In the genomic region with DNA sequence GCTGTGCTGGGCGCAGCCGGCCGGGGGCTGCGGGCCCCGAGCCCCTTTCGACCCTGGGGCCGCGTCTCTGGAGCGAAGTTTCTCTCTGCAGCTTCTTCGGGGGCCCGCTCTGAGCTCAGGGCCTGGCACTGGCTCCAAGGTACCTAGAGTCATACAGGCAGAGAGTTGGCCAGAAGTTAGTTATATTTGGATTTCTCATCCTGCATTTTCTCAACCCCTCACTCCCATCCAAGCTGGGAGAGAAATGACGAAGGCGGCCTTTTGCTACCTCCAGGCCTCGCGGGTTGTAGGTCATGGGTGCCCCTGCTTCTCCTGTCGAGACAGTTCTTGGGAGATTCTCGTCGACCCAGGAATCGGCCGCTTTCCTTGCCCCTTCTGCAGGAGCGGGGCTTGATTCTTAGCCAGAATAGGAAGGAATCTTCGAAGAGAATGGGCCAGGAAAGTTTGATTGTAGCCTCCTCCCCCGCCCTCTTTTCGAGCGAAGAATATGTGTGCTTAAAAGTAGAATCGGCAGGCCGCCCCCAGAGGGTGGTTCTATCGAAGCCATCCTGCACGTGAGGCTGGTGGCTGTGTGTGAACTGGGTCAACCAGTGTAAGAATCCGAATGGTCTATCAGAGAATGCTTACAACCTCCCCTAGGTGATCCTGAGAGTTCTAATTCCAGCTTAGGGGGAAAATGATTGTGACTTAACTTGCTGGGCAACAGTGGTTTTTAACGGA, we compare ENCODE assay signal across 8 cellular contexts. TPM values are rescaled to one million over a fixed set of nuclear protein-coding genes. Genes with fewer than 3 reads are reported as not detected.
DNase-seq lines count a peak whose midpoint lies in the region; ATAC-seq and TF ChIP-seq lines count a peak whose summit lies in the region.

No MANE protein-coding gene starts in this region.

- H3K4me1 ChIP-seq in thoracic aorta (ENCODE audit: control insufficient read depth in 1 of 2, low read depth in 2 of 2), result peaks cover 19 to 27% of the 10 kb centered on the region in 2 donors

- peak overlapping the region; percentile 80 for H3K4me2 ChIP-seq in SU-DHL-6 (ENCODE audit: low read depth, low read length, poor library complexity, severe bottlenecking)

- peak; percentile 19 for TF ChIP-seq POLR2A in GM18951 (IDR thresholded peaks at IDR 0.05; ENCODE audit: extremely low read depth, insufficient read depth, insufficient read length)

- peak overlapping the region; percentile 35 for H3K27ac Mint-ChIP-seq in central memory CD8-positive, alpha-beta T cell (ENCODE audit: low read depth)
- peak overlapping the region; percentile 91 for H3K27ac Mint-ChIP-seq in mesothelial cell of epicardium

- no peaks in the 10 kb centered on the region for H3K27me3 Mint-ChIP-seq in central memory CD8-positive, alpha-beta T cell
- no peaks in the 10 kb centered on the region for H3K27me3 Mint-ChIP-seq in mesothelial cell of epicardium (ENCODE audit: low read depth)

- in situ Hi-C loops in GM18951 (cut with MboI; ENCODE audit: low sequenced_read_pairs, unreplicated experiment), result no loop called here

- H3K4me3 ChIP-seq in SU-DHL-6 (ENCODE audit: insufficient read depth, low read length, poor library complexity, severe bottlenecking), result peak overlapping the region; percentile 85
- peak overlapping the region; percentile 93 for H3K4me3 ChIP-seq in thoracic aorta

- H3K36me3 ChIP-seq in SU-DHL-6 (ENCODE audit: low read length) (no peaks in the 10 kb centered on the region), thoracic aorta (no peaks in the 10 kb centered on the region)

- no peaks in the 10 kb centered on the region for H3K9me3 Mint-ChIP-seq in central memory CD8-positive, alpha-beta T cell
- H3K9me3 Mint-ChIP-seq in mesothelial cell of epicardium, result no peaks in the 10 kb centered on the region

- peaks cover 57% of the 10 kb centered on the region for H3K79me2 ChIP-seq in SU-DHL-6 (ENCODE audit: insufficient read depth, low read length)

- peak overlapping the region; percentile 83 for H3K4me3 Mint-ChIP-seq in central memory CD8-positive, alpha-beta T cell
- H3K4me3 Mint-ChIP-seq in mesothelial cell of epicardium, result peak overlapping the region; percentile 90

- H3K27ac ChIP-seq in SU-DHL-6 (ENCODE audit: low read depth, low read length), result peak overlapping the region; percentile 52
- peak overlapping the region; percentile 85 to 86 for H3K27ac ChIP-seq in thoracic aorta

- H4K20me1 ChIP-seq in SU-DHL-6 (ENCODE audit: low read depth, low read length), result no peaks in the 10 kb centered on the region

- no peak for DNase-seq in central memory CD8-positive, alpha-beta T cell (ENCODE audit: low spot score in 2 of 2)
- DNase-seq in mesothelial cell of epicardium (ENCODE audit: low spot score in 2 of 2, unreplicated experiment in 2 of 2), result no peak
- DNase-seq in thoracic aorta (ENCODE audit: low spot score), result no peak
- no peak for DNase-seq in HuH-7 (ENCODE audit: low spot score)

- peak overlapping the region; percentile 81 for H3K9ac ChIP-seq in SU-DHL-6 (ENCODE audit: low read length)

- H2AFZ ChIP-seq in SU-DHL-6 (ENCODE audit: low read depth, low read length, severe bottlenecking), result no peak overlapping the region

- TF ChIP-seq CTCF in SU-DHL-6 (IDR thresholded peaks at IDR 0.05; ENCODE audit: insufficient read depth, low read length, poor library complexity, severe bottlenecking) (no peak), mesothelial cell of epicardium (IDR thresholded peaks at IDR 0.05; ENCODE audit: unreplicated experiment) (no peak), thoracic aorta (IDR thresholded peaks at IDR 0.05) (no peak)

- H3K36me3 Mint-ChIP-seq in central memory CD8-positive, alpha-beta T cell (ENCODE audit: insufficient read depth), result peaks cover 11% of the 10 kb centered on the region
- no peaks in the 10 kb centered on the region for H3K36me3 Mint-ChIP-seq in mesothelial cell of epicardium

- H3K4me1 Mint-ChIP-seq in central memory CD8-positive, alpha-beta T cell, result peaks cover 34% of the 10 kb centered on the region
- peaks cover 47% of the 10 kb centered on the region for H3K4me1 Mint-ChIP-seq in mesothelial cell of epicardium

- H3K27me3 ChIP-seq in SU-DHL-6 (ENCODE audit: low read length) (no peaks in the 10 kb centered on the region), thoracic aorta (replicated peaks; ENCODE audit: insufficient read depth) (no peaks in the 10 kb centered on the region)

- H3K9me3 ChIP-seq in SU-DHL-6 (ENCODE audit: insufficient read depth, low read length) (no peaks in the 10 kb centered on the region), thoracic aorta (no peaks in the 10 kb centered on the region)

- H3K9me2 ChIP-seq in SU-DHL-6 (replicated peaks; ENCODE audit: insufficient read depth, low read length), result no peaks in the 10 kb centered on the region

- ATAC-seq in central memory CD8-positive, alpha-beta T cell (replicated peaks; ENCODE audit: extremely low read depth, poor library complexity, severe bottlenecking), result no peak
- ATAC-seq in thoracic aorta (ENCODE audit: insufficient number of reproducible peaks, low FRiP score, low read depth) (no peak), HG03025 (IDR thresholded peaks at IDR 0.05; ENCODE audit: low FRiP score, unreplicated experiment) (no peak), HG03520 (IDR thresholded peaks at IDR 0.05; ENCODE audit: unreplicated experiment) (no peak)

- peaks cover 23% of the 10 kb centered on the region for H3F3A ChIP-seq in SU-DHL-6 (ENCODE audit: insufficient read depth)

RNA-seq across cellular contexts. Expression of a gene that starts 0.8 kb away (rescaled TPM):
- total RNA-seq in mesothelial cell of epicardium (174 to 192 TPM (median 190 TPM) in 3 replicates), thoracic aorta (10 to 100 TPM; 49.1 to 63.1 TPM)

RNA-seq across cellular contexts. Expression of a gene that starts 22.5 kb away (rescaled TPM):
- total RNA-seq in mesothelial cell of epicardium (35.0 to 36.0 TPM (median 35.1 TPM) in 3 replicates), thoracic aorta (10 to 100 TPM; 26.0 to 26.8 TPM)

RNA-seq across cellular contexts. Expression of a gene that starts 37.9 kb away (rescaled TPM):
- total RNA-seq in mesothelial cell of epicardium (11.9 to 12.8 TPM (median 11.9 TPM) in 3 replicates), thoracic aorta (10 to 100 TPM; 18.3 to 19.6 TPM)

RNA-seq across cellular contexts. Expression of a gene that starts 47.3 kb away (rescaled TPM):
- total RNA-seq in mesothelial cell of epicardium (0.43 to 1.1 TPM (median 0.55 TPM) in 3 replicates), thoracic aorta (1 to 10 TPM in 1 of 2 donors, not detected in 1; 1.4 TPM)
